Comparison of ENCODE assay signal across 17 cellular contexts in genomic region chr11:13885083-13885482, GRCh38.
"Had no signal": no experiment of that assay in that cellular context is flagged by ENCODE, and none has a peak within 500 bp of the region (broad histone marks: within the 10 kb centered on the region; RNA-seq: fewer than 3 reads in every experiment).

No MANE protein-coding gene starts in this region.

- H3K27ac ChIP-seq: esophagus muscularis mucosa, gastrocnemius medialis, thoracic aorta had no signal

- H3K4me1 ChIP-seq: esophagus muscularis mucosa, gastrocnemius medialis had no signal

- ATAC-seq: activated naive CD4-positive, alpha-beta T cell treated with anti-CD3 and anti-CD28 coated beads, Interleukin-2, amount 50 U/mL, for 72 hours; activated T-helper 17 cell treated with anti-CD3 and anti-CD28 coated beads, Interleukin-2, amount 50 U/mL, for 72 hours; gastrocnemius medialis; left cardiac atrium; natural killer cell; stimulated activated naive B cell treated with anti-CD40 and anti-IgM and Interleukin-4, amounts not matched to agents 10 μg/mL and 1 μg/mL and 100 μg/mL, for 72 hours had no signal

- DNase-seq: activated CD4-positive, alpha-beta T cell treated with anti-CD3 and anti-CD28 coated beads for 1 hour; activated T-cell treated with anti-CD3 and anti-CD28 coated beads, Interleukin-2, amount 50 U/mL, for 1 hour; aorta; effector CD4-positive, alpha-beta T cell; gastrocnemius medialis; hippocampal formation; left cardiac atrium; natural killer cell; retina; stimulated activated CD4-positive, alpha-beta T cell treated with anti-CD3 and anti-CD28 coated beads, Interleukin-2, amount 100 ng/mL, for 48 hours; stimulated activated CD8-positive, alpha-beta memory T cell treated with anti-CD3 and anti-CD28 coated beads, Interleukin-4, amount 100 ng/mL, for 48 hours; stimulated activated naive B cell treated with anti-CD40 and anti-IgM and Interleukin-4, amounts not matched to agents 10 μg/mL and 1 μg/mL and 100 μg/mL, for 72 hours; T-helper 9 cell had no signal

- H3K27me3 ChIP-seq: esophagus muscularis mucosa, gastrocnemius medialis had no signal

- H3K9me3 ChIP-seq: esophagus muscularis mucosa, gastrocnemius medialis, thoracic aorta had no signal

- H3K36me3 ChIP-seq: esophagus muscularis mucosa, gastrocnemius medialis, thoracic aorta had no signal

- H3K4me3 ChIP-seq: esophagus muscularis mucosa, gastrocnemius medialis, thoracic aorta had no signal
